2 cellular contexts compared by ENCODE assay signal in the genomic region with DNA sequence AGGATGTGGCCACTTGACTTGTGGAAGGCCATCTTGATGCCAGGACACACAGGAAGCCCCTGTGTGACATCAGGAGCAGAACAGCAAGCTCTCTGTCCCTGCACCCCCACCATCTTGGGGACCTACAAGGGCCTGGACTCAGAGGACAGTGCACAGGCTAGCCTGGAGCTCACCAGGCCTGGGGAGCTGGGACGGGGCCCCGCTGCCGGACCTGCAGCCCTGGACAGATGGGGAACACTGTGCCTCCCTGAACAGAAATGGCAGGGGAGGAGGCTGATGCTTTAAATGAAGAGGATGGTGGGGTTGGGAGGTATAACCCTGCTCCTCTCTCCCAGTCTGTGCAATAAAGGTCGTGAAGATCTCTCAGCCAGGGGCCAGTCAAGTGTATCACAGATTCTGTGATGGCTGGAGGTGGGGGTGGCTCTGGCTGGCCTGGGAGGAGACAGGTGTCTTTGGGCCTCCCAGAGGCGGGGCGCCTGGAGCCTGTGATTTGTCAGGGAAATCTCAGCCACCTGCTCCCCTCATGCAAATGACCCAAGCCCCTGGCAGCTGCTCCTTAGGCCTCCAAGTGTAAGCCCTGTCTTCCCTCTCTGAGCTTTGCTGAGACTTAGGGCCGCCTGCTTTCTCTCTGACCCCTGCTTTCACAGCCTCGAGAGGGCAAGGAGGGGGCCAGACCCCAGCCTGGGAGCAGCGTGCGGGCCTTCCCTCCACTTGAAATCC.
A peak's percentile ranks its signal among the peaks of the same experiment; 100 is the strongest.
TF ChIP-seq lines count a peak whose summit lies in the region.

No MANE protein-coding gene starts in this region.

TF ChIP-seq in GM12891, 5 proteins besides CTCF, POLR2A, EP300 and RAD21:
- TF ChIP-seq POU2F2 (IDR thresholded peaks at IDR 0.05; ENCODE audit: low read depth, low read length) (peak; percentile 50; the same call in 1 of the 2 replicates), SPI1 (IDR thresholded peaks at IDR 0.05; ENCODE audit: low read depth, low read length) (no peak)

TF ChIP-seq in K562, 482 proteins besides CTCF, POLR2A, EP300 and RAD21:
- TF ChIP-seq ZBTB7A (IDR thresholded peaks at IDR 0.05; ENCODE audit: borderline replicate concordance, control insufficient read depth, low read depth, low read length), result 0 out of 2 replicates have a peak, but pooled peaks have one; percentile 7
- no peak for TF ChIP-seq EHMT2 (IDR thresholded peaks at IDR 0.05)
